In genomic region chr11:6468712-6469495, GRCh38 we compare ENCODE assay signal across 1 cellular context.
A peak's percentile ranks its signal among the peaks of the same experiment; 100 is the strongest.
TF ChIP-seq lines count a peak whose summit lies in the region.

No MANE protein-coding gene starts in this region.

TF ChIP-seq in HepG2, 621 proteins besides CTCF, POLR2A, EP300 and RAD21:
- TF ChIP-seq ZNF24 (IDR thresholded peaks at IDR 0.05) (peak; percentile 83), ZNF574 (CRISPR knock-in tag; IDR thresholded peaks at IDR 0.05) (no peak), XRCC5 (optimal IDR thresholded peaks at IDR 0.05; ENCODE audit: low read length) (peak; percentile 26), ZNF614 (CRISPR knock-in tag; IDR thresholded peaks at IDR 0.05; ENCODE audit: borderline replicate concordance) (no peak), MAZ (IDR thresholded peaks at IDR 0.05; ENCODE audit: borderline replicate concordance, low read depth, low read length) (no peak), MAZ (CRISPR knock-in tag; IDR thresholded peaks at IDR 0.05; ENCODE audit: low read depth) (no peak), SP5 (CRISPR knock-in tag; IDR thresholded peaks at IDR 0.05; ENCODE audit: borderline replicate concordance, low read depth) (0 out of 2 replicates have a peak, but pooled peaks have one; percentile 24), SP4 (CRISPR knock-in tag; IDR thresholded peaks at IDR 0.05) (0 out of 2 replicates have a peak, but pooled peaks have one; percentile 25), ZMAT5 (CRISPR knock-in tag; IDR thresholded peaks at IDR 0.05; ENCODE audit: borderline replicate concordance, low read depth) (no peak), POLR2AphosphoS5 (IDR thresholded peaks at IDR 0.05; ENCODE audit: low read depth, low read length) (peak; percentile 50; the same call in 1 of the 2 replicates)
- TF ChIP-seq, protein P1, sequence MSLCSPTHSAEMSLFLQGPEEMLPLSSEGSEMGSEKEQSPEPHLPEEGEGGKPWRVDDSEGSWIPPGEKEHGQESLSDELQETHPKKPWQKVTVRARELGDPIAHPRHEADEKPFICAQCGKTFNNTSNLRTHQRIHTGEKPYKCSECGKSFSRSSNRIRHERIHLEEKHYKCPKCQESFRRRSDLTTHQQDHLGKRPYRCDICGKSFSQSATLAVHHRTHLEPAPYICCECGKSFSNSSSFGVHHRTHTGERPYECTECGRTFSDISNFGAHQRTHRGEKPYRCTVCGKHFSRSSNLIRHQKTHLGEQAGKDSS (CRISPR knock-in tag; IDR thresholded peaks at IDR 0.05; ENCODE audit: borderline replicate concordance, low read depth), result no peak
